Comparison of ENCODE assay signal across 39 cellular contexts in genomic region chr9:101631892-101632291, GRCh38. TPM values are rescaled to one million over a fixed set of nuclear protein-coding genes. Genes with fewer than 3 reads are reported as not detected.
"Had no signal": no experiment of that assay in that cellular context is flagged by ENCODE, and none has a peak within 500 bp of the region (broad histone marks: within the 10 kb centered on the region; RNA-seq: fewer than 3 reads in every experiment).

No MANE protein-coding gene starts in this region.

- DNase-seq: Karpas-422, Kasumi-1, MG63, MM.1S, MV-4-11, NCI-H1048, NCI-H1092, NCI-H1092 treated with DMSO at 0.1 percent for 48 hours, NCI-H1105, NCI-H1105 treated with DMSO at 0.1 percent for 48 hours, NCI-H1417, NCI-H1417 treated with DMSO at 0.1 percent for 48 hours, NCI-H1436, NCI-H1436 treated with DMSO at 0.1 percent for 48 hours, NCI-H146, NCI-H1694, NCI-H1694 treated with DMSO at 0.1 percent for 48 hours, NCI-H187, NCI-H187 treated with DMSO at 0.1 percent for 48 hours, NCI-H1930, NCI-H2029, NCI-H2029 treated with DMSO at 0.1 percent for 48 hours, NCI-H2081, NCI-H2081 treated with DMSO at 0.1 percent for 48 hours, NCI-H2107, NCI-H2171, NCI-H2171 treated with DMSO at 0.1 percent for 48 hours, NCI-H2227 treated with DMSO at 0.1 percent for 48 hours, NCI-H226, NCI-H345, NCI-H446, NCI-H446 treated with DMSO at 0.1 percent for 48 hours, NCI-H510A, NCI-H510A treated with DMSO at 0.1 percent for 48 hours, NCI-H524 had no signal

- H3K36me3 ChIP-seq: MG63 had no signal

- H3K27me3 ChIP-seq: MG63 had no signal

- H3K4me3 ChIP-seq: MG63 had no signal

- H3K9me3 ChIP-seq: MG63 had no signal

RNA-seq across cellular contexts. Expression of gene PPP3R2, which starts 37.1 kb away (rescaled TPM):
- total RNA-seq: LHCN-M2, M059J, MCF 10A, NCI-H460 had no signal
